Comparison of ENCODE assay signal across 12 cellular contexts in genomic region chr5:643351-643801, GRCh38. TPM values are rescaled to one million over a fixed set of nuclear protein-coding genes. Genes with fewer than 3 reads are reported as not detected.
A peak's percentile ranks its signal among the peaks of the same experiment; 100 is the strongest.
DNase-seq lines count a peak whose midpoint lies in the region; ATAC-seq and TF ChIP-seq lines count a peak whose summit lies in the region.
"Had no signal": no experiment of that assay in that cellular context is flagged by ENCODE, and none has a peak within 500 bp of the region (broad histone marks: within the 10 kb centered on the region; RNA-seq: fewer than 3 reads in every experiment).

No MANE protein-coding gene starts in this region.

- no peak overlapping the region for H3K4me3 ChIP-seq in thyroid gland (replicated peaks in 1 of 3)
- H3K4me3 ChIP-seq: ascending aorta had no signal

- H3K27me3 ChIP-seq in foreskin keratinocyte (no peaks in the 10 kb centered on the region), thyroid gland (no peaks in the 10 kb centered on the region)
- H3K27me3 ChIP-seq: ascending aorta had no signal

- H3K4me1 ChIP-seq in foreskin keratinocyte (no peaks in the 10 kb centered on the region), thyroid gland (no peaks in the 10 kb centered on the region)
- H3K4me1 ChIP-seq: ascending aorta had no signal

- WGBS in thyroid gland, 2 donors = 95 to 96% methylated on average over 18 to 20 of the region's 21 CpGs

- no peaks in the 10 kb centered on the region for H3K9me3 ChIP-seq in thyroid gland
- H3K9me3 ChIP-seq: ascending aorta had no signal

- intact Hi-C loops in thyroid gland (cut with DNase I) = no loop called here

- TF ChIP-seq POLR2A in thyroid gland (IDR thresholded peaks at IDR 0.05) = no peak

- ATAC-seq in GM18499 (IDR thresholded peaks at IDR 0.05; ENCODE audit: insufficient read depth, unreplicated experiment) (peak; percentile 26), GM21423 (IDR thresholded peaks at IDR 0.05; ENCODE audit: unreplicated experiment) (peak; percentile 11), HG03439 (IDR thresholded peaks at IDR 0.05; ENCODE audit: unreplicated experiment) (peak; percentile 38), foreskin keratinocyte (peak; percentile 27)
- ATAC-seq: naive thymus-derived CD8-positive, alpha-beta T cell; SK-N-SH treated with all-trans-retinoic acid at 6 μM for 48 hours had no signal

- DNase-seq in foreskin keratinocyte = no peak
- no peak for DNase-seq in DMS 273 treated with DMSO at 0.1 percent for 48 hours (lab: John Stamatoyannopoulos, UW)
- no peak for DNase-seq in stimulated activated CD4-positive, alpha-beta T cell treated with anti-CD3 and anti-CD28 coated beads, Interleukin-2, amount 100 ng/mL, for 48 hours
- DNase-seq in thyroid gland = no peak
- no peak for DNase-seq in stimulated activated CD4-positive, alpha-beta T cell treated with anti-CD3 and anti-CD28 coated beads, Interleukin-4, amount 100 ng/mL, for 4 hours
- DNase-seq: DMS53; naive thymus-derived CD8-positive, alpha-beta T cell had no signal

- TF ChIP-seq CTCF in foreskin keratinocyte (conservative IDR thresholded peaks at IDR 0.05) (no peak), thyroid gland (IDR thresholded peaks at IDR 0.05) (no peak)

- H3K36me3 ChIP-seq in thyroid gland = peaks cover 2 to 5% of the 10 kb centered on the region in 2 donors

- no peak overlapping the region for H3K27ac ChIP-seq in foreskin keratinocyte
- no peak overlapping the region for H3K27ac ChIP-seq in thyroid gland
- H3K27ac ChIP-seq: ascending aorta had no signal

RNA-seq across cellular contexts. Expression of gene CEP72, which starts 31.2 kb away (rescaled TPM):
- total RNA-seq in foreskin keratinocyte (11.2 and 11.5 TPM in 2 replicates), thyroid gland (1 to 10 TPM; 3.4 to 7.6 (median 4.6) TPM)
- polyA plus RNA-seq in foreskin keratinocyte = 5.2 and 5.8 TPM in 2 replicates

RNA-seq across cellular contexts. Expression of gene TPPP, which starts 49.8 kb away (rescaled TPM):
- 0.14 and 0.44 TPM in 2 replicates for total RNA-seq in foreskin keratinocyte
- polyA plus RNA-seq in foreskin keratinocyte = 0.04 and 0.16 TPM in 2 replicates
- 10 to 100 TPM in 1 of 4 donors, 1 to 10 TPM in 3; 7.2 to 11.1 (median 8.4) TPM for total RNA-seq in thyroid gland
